In genomic region chr1:195604287-195604686, GRCh38 we compare ENCODE assay signal across 26 cellular contexts.
DNase-seq lines count a peak whose midpoint lies in the region; ATAC-seq, FAIRE-seq and TF ChIP-seq lines count a peak whose summit lies in the region.
"Had no signal": no experiment of that assay in that cellular context is flagged by ENCODE, and none has a peak within 500 bp of the region (broad histone marks: within the 10 kb centered on the region; RNA-seq: fewer than 3 reads in every experiment).

No MANE protein-coding gene starts in this region.

- no peak for TF ChIP-seq POLR2A in H54 (IDR thresholded peaks at IDR 0.05; ENCODE audit: low read depth, low read length)

- TF ChIP-seq RAD21 in SK-N-SH (IDR thresholded peaks at IDR 0.05; ENCODE audit: low read length) = no peak

- ATAC-seq in GM19328 (IDR thresholded peaks at IDR 0.05; ENCODE audit: unreplicated experiment) = no peak
- ATAC-seq in stimulated activated effector memory CD8-positive, alpha-beta T cell treated with anti-CD3 and anti-CD28 coated beads, Interleukin-12 subunit alpha, Interleukin-12 subunit beta, amount 100 ng/mL, for 72 hours = no peak
- ATAC-seq: left colon, mucosa of descending colon, sciatic nerve had no signal

- H3K4me3 Mint-ChIP-seq in stimulated activated effector memory CD8-positive, alpha-beta T cell treated with anti-CD3 and anti-CD28 coated beads, Interleukin-12 subunit alpha, Interleukin-12 subunit beta, amount 100 ng/mL, for 72 hours = no peak overlapping the region
- H3K4me3 Mint-ChIP-seq: brain; dendritic cell treated with granulocyte-macrophage colony-stimulating factor and Interleukin-4, amounts not matched to agents 40 ng/mL and 50 ng/mL, for 4 days; T-helper 2 cell treated with Interferon-gamma antibody and Interleukin-4, amounts not matched to agents 5 μg/mL and 100 μg/mL, for 36 hours had no signal

- H3K27ac ChIP-seq in SK-N-SH (ENCODE audit: low read depth in 2 of 2, low read length in 1 of 2) = peak overlapping the region in 1 of 2 experiments; percentile 84; a peak in 2 of 4 replicates
- H3K27ac ChIP-seq: esophagus muscularis mucosa, hepatocyte, neutrophil, vagina had no signal

- H3K4me1 Mint-ChIP-seq in stimulated activated effector memory CD8-positive, alpha-beta T cell treated with anti-CD3 and anti-CD28 coated beads, Interleukin-12 subunit alpha, Interleukin-12 subunit beta, amount 100 ng/mL, for 72 hours = no peaks in the 10 kb centered on the region
- H3K4me1 Mint-ChIP-seq: brain had no signal

- H3K36me3 ChIP-seq in SK-N-SH (replicated peaks in 1 of 2; ENCODE audit: control insufficient read depth in 1 of 2, insufficient read depth in 2 of 2, low read length in 1 of 2) = no peaks in the 10 kb centered on the region
- H3K36me3 ChIP-seq: esophagus muscularis mucosa, neutrophil, vagina had no signal

- DNase-seq in AG04449 (ENCODE audit: low read depth, low spot score) = peak; percentile 41
- no peak for DNase-seq in H54 (ENCODE audit: insufficient read length, low spot score)
- no peak for DNase-seq in SK-N-SH
- peak; percentile 80 to 90 for DNase-seq in foreskin fibroblast
- DNase-seq in activated CD4-positive, CD25-positive, alpha-beta regulatory T cell (lab: John Stamatoyannopoulos, UW) = no peak
- DNase-seq in DMS114 treated with DMSO at 0.1 percent for 48 hours (lab: John Stamatoyannopoulos, UW; ENCODE audit: unreplicated experiment) = no peak
- DNase-seq in stimulated activated effector memory CD8-positive, alpha-beta T cell treated with anti-CD3 and anti-CD28 coated beads, Interleukin-12 subunit alpha, Interleukin-12 subunit beta, amount 100 ng/mL, for 72 hours (ENCODE audit: low spot score in 2 of 2) = no peak
- DNase-seq: activated CD4-positive, CD25-positive, alpha-beta regulatory T cell treated with anti-CD3 and anti-CD28 coated beads, Interleukin-2, amount 50 U/mL, for 72 hours; activated effector memory CD4-positive, alpha-beta T cell treated with anti-CD3 and anti-CD28 coated beads, Interleukin-2, amount 50 U/mL, for 16 hours; AML-193; Kasumi-1; left colon; mucosa of descending colon; NCI-H1436; NCI-H2227 treated with DMSO at 0.1 percent for 48 hours; SIG-M5; stimulated activated CD4-positive, alpha-beta T cell treated with anti-CD3 and anti-CD28 coated beads, Interleukin-2, amount 100 ng/mL, for 24 hours had no signal

- H3K9ac ChIP-seq in SK-N-SH = peak overlapping the region; percentile 20; the same call in 1 of the 2 replicates

- CTCF ChIA-PET in AG04449 (lab: Yijun Ruan, JAX) = no interaction called here
- CTCF ChIA-PET in SK-N-SH (lab: Yijun Ruan, JAX) = no interaction called here

- H3K9me3 Mint-ChIP-seq in stimulated activated effector memory CD8-positive, alpha-beta T cell treated with anti-CD3 and anti-CD28 coated beads, Interleukin-12 subunit alpha, Interleukin-12 subunit beta, amount 100 ng/mL, for 72 hours = peaks cover 22% of the 10 kb centered on the region

- H3K4me1 ChIP-seq in SK-N-SH (ENCODE audit: control insufficient read depth in 1 of 2, insufficient read depth in 2 of 2, low read depth in 1 of 2, low read length in 1 of 2) = no peaks in the 10 kb centered on the region; a peak in 1 of 4 replicates
- H3K4me1 ChIP-seq: esophagus muscularis mucosa, vagina had no signal

- H3K36me3 Mint-ChIP-seq in stimulated activated effector memory CD8-positive, alpha-beta T cell treated with anti-CD3 and anti-CD28 coated beads, Interleukin-12 subunit alpha, Interleukin-12 subunit beta, amount 100 ng/mL, for 72 hours = no peaks in the 10 kb centered on the region
- H3K36me3 Mint-ChIP-seq: brain had no signal

- POLR2A ChIA-PET in AG04449 (lab: Yijun Ruan, JAX) (no interaction called here), SK-N-SH (lab: Yijun Ruan, JAX) (no interaction called here)

- no peaks in the 10 kb centered on the region for H3K9me2 ChIP-seq in SK-N-SH

- H3K27me3 ChIP-seq in SK-N-SH (ENCODE audit: insufficient read depth) = no peaks in the 10 kb centered on the region
- H3K27me3 ChIP-seq: esophagus muscularis mucosa, hepatocyte, neutrophil, vagina had no signal

- no peaks in the 10 kb centered on the region; the same call in none of the 2 replicates for H3K9me3 ChIP-seq in SK-N-SH
- H3K9me3 ChIP-seq: mucosa of descending colon, neutrophil, vagina had no signal

- no peaks in the 10 kb centered on the region for H3K79me2 ChIP-seq in SK-N-SH (ENCODE audit: insufficient read depth)
- H3K79me2 ChIP-seq: hepatocyte had no signal

- H4K20me1 ChIP-seq in SK-N-SH (ENCODE audit: insufficient read depth) = no peaks in the 10 kb centered on the region

- no peak overlapping the region for H3K4me2 ChIP-seq in SK-N-SH
- H3K4me2 ChIP-seq: hepatocyte had no signal

- H3F3A ChIP-seq in SK-N-SH (replicated peaks; ENCODE audit: insufficient read depth) = peaks cover 15% of the 10 kb centered on the region

- TF ChIP-seq CTCF in AG04449 (IDR thresholded peaks at IDR 0.05; ENCODE audit: insufficient read depth, low read length, missing control alignments) (no peak), SK-N-SH (IDR thresholded peaks at IDR 0.05) (no peak), foreskin fibroblast (IDR thresholded peaks at IDR 0.05; ENCODE audit: low read depth, low read length) (no peak)

- WGBS in SK-N-SH (ENCODE audit: low lambda C conversion rate) = 17% methylated on average over 1 of the region's 1 CpG

- TF ChIP-seq EP300 in SK-N-SH (IDR thresholded peaks at IDR 0.05; ENCODE audit: borderline replicate concordance in 1 of 2, low read depth in 1 of 2, low read length in 1 of 2) = peak in 1 of 2 experiments; percentile 80; a peak in 2 of 4 replicates

- peak; percentile 95 for FAIRE-seq in H54 (lab: Jason Lieb, UNC)

- H3K4me3 ChIP-seq in AG04449 (ENCODE audit: low read depth, low read length) (no peak overlapping the region), SK-N-SH (ENCODE audit: low read depth in 2 of 2, low read length in 1 of 2) (no peak overlapping the region), foreskin fibroblast (ENCODE audit: low read depth in 1 of 2, low read length in 2 of 2) (no peak overlapping the region)
- H3K4me3 ChIP-seq: esophagus muscularis mucosa, hepatocyte, mucosa of descending colon, vagina had no signal

- no peak overlapping the region for H3K27ac Mint-ChIP-seq in stimulated activated effector memory CD8-positive, alpha-beta T cell treated with anti-CD3 and anti-CD28 coated beads, Interleukin-12 subunit alpha, Interleukin-12 subunit beta, amount 100 ng/mL, for 72 hours
- H3K27ac Mint-ChIP-seq: brain; dendritic cell treated with granulocyte-macrophage colony-stimulating factor and Interleukin-4, amounts not matched to agents 40 ng/mL and 50 ng/mL, for 4 days; T-helper 2 cell treated with Interferon-gamma antibody and Interleukin-4, amounts not matched to agents 5 μg/mL and 100 μg/mL, for 36 hours had no signal

- H2AFZ ChIP-seq in SK-N-SH (ENCODE audit: low read depth) = peak overlapping the region; percentile 56
- H2AFZ ChIP-seq: hepatocyte had no signal

TF ChIP-seq in SK-N-SH, 30 proteins besides CTCF, POLR2A, EP300 and RAD21 (continues in another document):
- no peak for TF ChIP-seq RFX5 (IDR thresholded peaks at IDR 0.05; ENCODE audit: low read length)
- TF ChIP-seq, protein P1, sequence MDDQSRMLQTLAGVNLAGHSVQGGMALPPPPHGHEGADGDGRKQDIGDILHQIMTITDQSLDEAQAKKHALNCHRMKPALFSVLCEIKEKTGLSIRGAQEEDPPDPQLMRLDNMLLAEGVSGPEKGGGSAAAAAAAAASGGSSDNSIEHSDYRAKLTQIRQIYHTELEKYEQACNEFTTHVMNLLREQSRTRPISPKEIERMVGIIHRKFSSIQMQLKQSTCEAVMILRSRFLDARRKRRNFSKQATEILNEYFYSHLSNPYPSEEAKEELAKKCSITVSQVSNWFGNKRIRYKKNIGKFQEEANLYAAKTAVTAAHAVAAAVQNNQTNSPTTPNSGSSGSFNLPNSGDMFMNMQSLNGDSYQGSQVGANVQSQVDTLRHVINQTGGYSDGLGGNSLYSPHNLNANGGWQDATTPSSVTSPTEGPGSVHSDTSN (IDR thresholded peaks at IDR 0.05) = peak; percentile 92
- TF ChIP-seq ELF1 (IDR thresholded peaks at IDR 0.05) = no peak
- TF ChIP-seq NRF1 (IDR thresholded peaks at IDR 0.05; ENCODE audit: low read depth, low read length) = no peak
- TF ChIP-seq TCF12 (IDR thresholded peaks at IDR 0.05) = peak; percentile 76
- TF ChIP-seq SMC3 (IDR thresholded peaks at IDR 0.05; ENCODE audit: low read depth, low read length) = no peak
- peak; percentile 59; the same call in 1 of the 2 replicates for TF ChIP-seq TEAD4 (IDR thresholded peaks at IDR 0.05; ENCODE audit: borderline replicate concordance, insufficient read depth)
- peak; percentile 91 for TF ChIP-seq FOSL2 (IDR thresholded peaks at IDR 0.05; ENCODE audit: borderline replicate concordance, low read depth)
- no peak for TF ChIP-seq USF1 (IDR thresholded peaks at IDR 0.05; ENCODE audit: borderline replicate concordance, low read depth)
- TF ChIP-seq SIN3A (IDR thresholded peaks at IDR 0.05; ENCODE audit: borderline replicate concordance, low read depth, low read length) = no peak
- TF ChIP-seq FOXM1 (IDR thresholded peaks at IDR 0.05; ENCODE audit: low read depth) = no peak
- TF ChIP-seq, protein P2, sequence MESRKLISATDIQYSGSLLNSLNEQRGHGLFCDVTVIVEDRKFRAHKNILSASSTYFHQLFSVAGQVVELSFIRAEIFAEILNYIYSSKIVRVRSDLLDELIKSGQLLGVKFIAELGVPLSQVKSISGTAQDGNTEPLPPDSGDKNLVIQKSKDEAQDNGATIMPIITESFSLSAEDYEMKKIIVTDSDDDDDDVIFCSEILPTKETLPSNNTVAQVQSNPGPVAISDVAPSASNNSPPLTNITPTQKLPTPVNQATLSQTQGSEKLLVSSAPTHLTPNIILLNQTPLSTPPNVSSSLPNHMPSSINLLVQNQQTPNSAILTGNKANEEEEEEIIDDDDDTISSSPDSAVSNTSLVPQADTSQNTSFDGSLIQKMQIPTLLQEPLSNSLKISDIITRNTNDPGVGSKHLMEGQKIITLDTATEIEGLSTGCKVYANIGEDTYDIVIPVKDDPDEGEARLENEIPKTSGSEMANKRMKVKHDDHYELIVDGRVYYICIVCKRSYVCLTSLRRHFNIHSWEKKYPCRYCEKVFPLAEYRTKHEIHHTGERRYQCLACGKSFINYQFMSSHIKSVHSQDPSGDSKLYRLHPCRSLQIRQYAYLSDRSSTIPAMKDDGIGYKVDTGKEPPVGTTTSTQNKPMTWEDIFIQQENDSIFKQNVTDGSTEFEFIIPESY (IDR thresholded peaks at IDR 0.05; ENCODE audit: borderline replicate concordance, low read depth) = no peak
- 0 out of 2 replicates have a peak, but pooled peaks have one; percentile 14 for TF ChIP-seq NFIC (IDR thresholded peaks at IDR 0.05; ENCODE audit: borderline replicate concordance)
- no peak for TF ChIP-seq CHD2 (IDR thresholded peaks at IDR 0.05; ENCODE audit: low read length, partially characterized antibody)

Comparison
In these comparisons a context has a peak if more than half of its experiments do, and no peak if none do; other contexts are left out.
1. DNase-seq: peak in AG04449 (single experiment) and foreskin fibroblast (2 of 2); none in H54 (single experiment), SK-N-SH (single experiment), activated CD4-positive, CD25-positive, alpha-beta regulatory T cell (0 of 4), DMS114 treated with DMSO at 0.1 percent for 48 hours (single experiment) and stimulated activated effector memory CD8-positive, alpha-beta T cell treated with anti-CD3 and anti-CD28 coated beads, Interleukin-12 subunit alpha, Interleukin-12 subunit beta, amount 100 ng/mL, for 72 hours (0 of 2).